In the genomic region with DNA sequence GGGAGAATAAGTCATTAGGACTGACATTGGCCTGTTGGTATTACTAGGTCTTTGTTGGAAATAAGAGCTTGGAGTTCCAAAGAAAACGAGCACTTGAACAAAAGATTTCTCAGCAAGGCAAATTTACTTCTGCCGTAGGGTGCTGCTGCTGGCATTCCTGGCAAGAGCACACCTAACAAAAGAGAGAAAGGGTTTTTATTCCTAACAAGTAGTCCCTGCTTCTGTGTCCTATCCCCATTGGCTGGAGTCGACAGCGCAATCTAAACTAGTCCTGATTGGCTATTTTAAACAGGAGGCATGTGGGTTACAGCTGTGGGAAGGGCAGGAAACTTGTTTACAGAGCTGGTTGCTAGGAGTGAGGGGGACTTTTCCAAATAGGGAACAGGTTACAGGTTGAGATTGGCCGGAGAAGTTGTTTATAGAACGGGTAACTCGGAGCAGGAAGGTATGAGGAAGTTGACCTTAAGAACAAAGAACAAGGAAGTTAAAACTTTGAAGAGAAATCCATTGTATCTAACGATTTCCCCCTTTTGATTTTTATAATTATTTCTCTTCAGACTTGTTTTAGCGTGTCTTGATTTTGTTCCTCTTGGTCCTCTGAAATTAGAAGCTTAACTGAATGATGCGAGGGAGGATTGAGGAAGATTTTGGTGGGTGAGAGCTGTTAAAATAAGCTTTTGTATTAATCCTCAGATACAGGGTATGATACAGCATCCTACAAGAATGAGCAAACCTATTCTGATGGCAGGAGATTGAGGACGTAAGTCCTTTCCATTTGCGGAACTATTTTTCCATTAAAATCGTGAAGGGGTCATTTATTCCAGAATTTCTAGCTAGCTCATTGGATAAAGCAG, we compare ENCODE assay signal across 1 cellular context.
TF ChIP-seq lines count a peak whose summit lies in the region.

No MANE protein-coding gene starts in this region.

TF ChIP-seq in K562, 482 proteins besides CTCF, POLR2A, EP300 and RAD21 (continued from another document and continues in another):
- peak; percentile 44; the same call in 1 of the 2 replicates for TF ChIP-seq MYC (IDR thresholded peaks at IDR 0.05; ENCODE audit: low read depth, low read length)
- no peak for TF ChIP-seq MYC (CRISPR knock-in tag; IDR thresholded peaks at IDR 0.05; ENCODE audit: borderline replicate concordance, low read depth)
- TF ChIP-seq TBL1XR1 (IDR thresholded peaks at IDR 0.05; ENCODE audit: low read length in 2 of 2) = 0 out of 4 replicates have a peak, but pooled peaks of 1 of the 2 experiments have one; percentile 54
- no peak for TF ChIP-seq NBN (IDR thresholded peaks at IDR 0.05; ENCODE audit: low read depth)
- no peak for TF ChIP-seq HNRNPLL (IDR thresholded peaks at IDR 0.05; ENCODE audit: low read depth, low read length, poor library complexity, severe bottlenecking)
- peak; percentile 86 to 93 for TF ChIP-seq FOXK2 (conservative IDR thresholded peaks at IDR 0.05 in 1 of 2, IDR thresholded peaks at IDR 0.05 in 1 of 2; ENCODE audit: low read depth in 2 of 2)
- TF ChIP-seq, protein P1, sequence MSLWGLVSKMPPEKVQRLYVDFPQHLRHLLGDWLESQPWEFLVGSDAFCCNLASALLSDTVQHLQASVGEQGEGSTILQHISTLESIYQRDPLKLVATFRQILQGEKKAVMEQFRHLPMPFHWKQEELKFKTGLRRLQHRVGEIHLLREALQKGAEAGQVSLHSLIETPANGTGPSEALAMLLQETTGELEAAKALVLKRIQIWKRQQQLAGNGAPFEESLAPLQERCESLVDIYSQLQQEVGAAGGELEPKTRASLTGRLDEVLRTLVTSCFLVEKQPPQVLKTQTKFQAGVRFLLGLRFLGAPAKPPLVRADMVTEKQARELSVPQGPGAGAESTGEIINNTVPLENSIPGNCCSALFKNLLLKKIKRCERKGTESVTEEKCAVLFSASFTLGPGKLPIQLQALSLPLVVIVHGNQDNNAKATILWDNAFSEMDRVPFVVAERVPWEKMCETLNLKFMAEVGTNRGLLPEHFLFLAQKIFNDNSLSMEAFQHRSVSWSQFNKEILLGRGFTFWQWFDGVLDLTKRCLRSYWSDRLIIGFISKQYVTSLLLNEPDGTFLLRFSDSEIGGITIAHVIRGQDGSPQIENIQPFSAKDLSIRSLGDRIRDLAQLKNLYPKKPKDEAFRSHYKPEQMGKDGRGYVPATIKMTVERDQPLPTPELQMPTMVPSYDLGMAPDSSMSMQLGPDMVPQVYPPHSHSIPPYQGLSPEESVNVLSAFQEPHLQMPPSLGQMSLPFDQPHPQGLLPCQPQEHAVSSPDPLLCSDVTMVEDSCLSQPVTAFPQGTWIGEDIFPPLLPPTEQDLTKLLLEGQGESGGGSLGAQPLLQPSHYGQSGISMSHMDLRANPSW (CRISPR knock-in tag; IDR thresholded peaks at IDR 0.05) = 0 out of 2 replicates have a peak, but pooled peaks have one; percentile 41
- peak; percentile 28; the same call in 1 of the 2 replicates for TF ChIP-seq CXXC5 (CRISPR knock-in tag; IDR thresholded peaks at IDR 0.05)
- TF ChIP-seq, protein P2, sequence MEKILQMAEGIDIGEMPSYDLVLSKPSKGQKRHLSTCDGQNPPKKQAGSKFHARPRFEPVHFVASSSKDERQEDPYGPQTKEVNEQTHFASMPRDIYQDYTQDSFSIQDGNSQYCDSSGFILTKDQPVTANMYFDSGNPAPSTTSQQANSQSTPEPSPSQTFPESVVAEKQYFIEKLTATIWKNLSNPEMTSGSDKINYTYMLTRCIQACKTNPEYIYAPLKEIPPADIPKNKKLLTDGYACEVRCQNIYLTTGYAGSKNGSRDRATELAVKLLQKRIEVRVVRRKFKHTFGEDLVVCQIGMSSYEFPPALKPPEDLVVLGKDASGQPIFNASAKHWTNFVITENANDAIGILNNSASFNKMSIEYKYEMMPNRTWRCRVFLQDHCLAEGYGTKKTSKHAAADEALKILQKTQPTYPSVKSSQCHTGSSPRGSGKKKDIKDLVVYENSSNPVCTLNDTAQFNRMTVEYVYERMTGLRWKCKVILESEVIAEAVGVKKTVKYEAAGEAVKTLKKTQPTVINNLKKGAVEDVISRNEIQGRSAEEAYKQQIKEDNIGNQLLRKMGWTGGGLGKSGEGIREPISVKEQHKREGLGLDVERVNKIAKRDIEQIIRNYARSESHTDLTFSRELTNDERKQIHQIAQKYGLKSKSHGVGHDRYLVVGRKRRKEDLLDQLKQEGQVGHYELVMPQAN (IDR thresholded peaks at IDR 0.05; ENCODE audit: borderline replicate concordance) = peak; percentile 77
- TF ChIP-seq ZNF79 (CRISPR knock-in tag; IDR thresholded peaks at IDR 0.05; ENCODE audit: low read depth) = no peak
- TF ChIP-seq, protein P3, sequence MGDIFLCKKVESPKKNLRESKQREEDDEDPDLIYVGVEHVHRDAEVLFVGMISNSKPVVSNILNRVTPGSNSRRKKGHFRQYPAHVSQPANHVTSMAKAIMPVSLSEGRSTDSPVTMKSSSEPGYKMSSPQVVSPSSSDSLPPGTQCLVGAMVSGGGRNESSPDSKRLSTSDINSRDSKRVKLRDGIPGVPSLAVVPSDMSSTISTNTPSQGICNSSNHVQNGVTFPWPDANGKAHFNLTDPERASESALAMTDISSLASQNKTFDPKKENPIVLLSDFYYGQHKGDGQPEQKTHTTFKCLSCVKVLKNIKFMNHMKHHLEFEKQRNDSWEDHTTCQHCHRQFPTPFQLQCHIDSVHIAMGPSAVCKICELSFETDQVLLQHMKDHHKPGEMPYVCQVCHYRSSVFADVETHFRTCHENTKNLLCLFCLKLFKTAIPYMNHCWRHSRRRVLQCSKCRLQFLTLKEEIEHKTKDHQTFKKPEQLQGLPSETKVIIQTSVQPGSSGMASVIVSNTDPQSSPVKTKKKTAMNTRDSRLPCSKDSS (IDR thresholded peaks at IDR 0.05; ENCODE audit: low read depth, partially characterized antibody) = peak; percentile 86
- no peak for TF ChIP-seq CEBPB (tag; IDR thresholded peaks at IDR 0.05)
- TF ChIP-seq, protein P4, sequence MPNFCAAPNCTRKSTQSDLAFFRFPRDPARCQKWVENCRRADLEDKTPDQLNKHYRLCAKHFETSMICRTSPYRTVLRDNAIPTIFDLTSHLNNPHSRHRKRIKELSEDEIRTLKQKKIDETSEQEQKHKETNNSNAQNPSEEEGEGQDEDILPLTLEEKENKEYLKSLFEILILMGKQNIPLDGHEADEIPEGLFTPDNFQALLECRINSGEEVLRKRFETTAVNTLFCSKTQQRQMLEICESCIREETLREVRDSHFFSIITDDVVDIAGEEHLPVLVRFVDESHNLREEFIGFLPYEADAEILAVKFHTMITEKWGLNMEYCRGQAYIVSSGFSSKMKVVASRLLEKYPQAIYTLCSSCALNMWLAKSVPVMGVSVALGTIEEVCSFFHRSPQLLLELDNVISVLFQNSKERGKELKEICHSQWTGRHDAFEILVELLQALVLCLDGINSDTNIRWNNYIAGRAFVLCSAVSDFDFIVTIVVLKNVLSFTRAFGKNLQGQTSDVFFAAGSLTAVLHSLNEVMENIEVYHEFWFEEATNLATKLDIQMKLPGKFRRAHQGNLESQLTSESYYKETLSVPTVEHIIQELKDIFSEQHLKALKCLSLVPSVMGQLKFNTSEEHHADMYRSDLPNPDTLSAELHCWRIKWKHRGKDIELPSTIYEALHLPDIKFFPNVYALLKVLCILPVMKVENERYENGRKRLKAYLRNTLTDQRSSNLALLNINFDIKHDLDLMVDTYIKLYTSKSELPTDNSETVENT (CRISPR knock-in tag; IDR thresholded peaks at IDR 0.05) = no peak
- TF ChIP-seq FOXA3 (CRISPR knock-in tag; conservative IDR thresholded peaks at IDR 0.05 in 1 of 2, IDR thresholded peaks at IDR 0.05 in 1 of 2) = peak in 1 of 2 experiments; percentile 77; a peak in 2 of 4 replicates
- TF ChIP-seq STAT5A (IDR thresholded peaks at IDR 0.05; ENCODE audit: borderline replicate concordance, low read length) = no peak
- TF ChIP-seq, protein P5, sequence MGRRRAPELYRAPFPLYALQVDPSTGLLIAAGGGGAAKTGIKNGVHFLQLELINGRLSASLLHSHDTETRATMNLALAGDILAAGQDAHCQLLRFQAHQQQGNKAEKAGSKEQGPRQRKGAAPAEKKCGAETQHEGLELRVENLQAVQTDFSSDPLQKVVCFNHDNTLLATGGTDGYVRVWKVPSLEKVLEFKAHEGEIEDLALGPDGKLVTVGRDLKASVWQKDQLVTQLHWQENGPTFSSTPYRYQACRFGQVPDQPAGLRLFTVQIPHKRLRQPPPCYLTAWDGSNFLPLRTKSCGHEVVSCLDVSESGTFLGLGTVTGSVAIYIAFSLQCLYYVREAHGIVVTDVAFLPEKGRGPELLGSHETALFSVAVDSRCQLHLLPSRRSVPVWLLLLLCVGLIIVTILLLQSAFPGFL (CRISPR knock-in tag; IDR thresholded peaks at IDR 0.05) = 0 out of 2 replicates have a peak, but pooled peaks have one; percentile 53
- TF ChIP-seq, protein P6, sequence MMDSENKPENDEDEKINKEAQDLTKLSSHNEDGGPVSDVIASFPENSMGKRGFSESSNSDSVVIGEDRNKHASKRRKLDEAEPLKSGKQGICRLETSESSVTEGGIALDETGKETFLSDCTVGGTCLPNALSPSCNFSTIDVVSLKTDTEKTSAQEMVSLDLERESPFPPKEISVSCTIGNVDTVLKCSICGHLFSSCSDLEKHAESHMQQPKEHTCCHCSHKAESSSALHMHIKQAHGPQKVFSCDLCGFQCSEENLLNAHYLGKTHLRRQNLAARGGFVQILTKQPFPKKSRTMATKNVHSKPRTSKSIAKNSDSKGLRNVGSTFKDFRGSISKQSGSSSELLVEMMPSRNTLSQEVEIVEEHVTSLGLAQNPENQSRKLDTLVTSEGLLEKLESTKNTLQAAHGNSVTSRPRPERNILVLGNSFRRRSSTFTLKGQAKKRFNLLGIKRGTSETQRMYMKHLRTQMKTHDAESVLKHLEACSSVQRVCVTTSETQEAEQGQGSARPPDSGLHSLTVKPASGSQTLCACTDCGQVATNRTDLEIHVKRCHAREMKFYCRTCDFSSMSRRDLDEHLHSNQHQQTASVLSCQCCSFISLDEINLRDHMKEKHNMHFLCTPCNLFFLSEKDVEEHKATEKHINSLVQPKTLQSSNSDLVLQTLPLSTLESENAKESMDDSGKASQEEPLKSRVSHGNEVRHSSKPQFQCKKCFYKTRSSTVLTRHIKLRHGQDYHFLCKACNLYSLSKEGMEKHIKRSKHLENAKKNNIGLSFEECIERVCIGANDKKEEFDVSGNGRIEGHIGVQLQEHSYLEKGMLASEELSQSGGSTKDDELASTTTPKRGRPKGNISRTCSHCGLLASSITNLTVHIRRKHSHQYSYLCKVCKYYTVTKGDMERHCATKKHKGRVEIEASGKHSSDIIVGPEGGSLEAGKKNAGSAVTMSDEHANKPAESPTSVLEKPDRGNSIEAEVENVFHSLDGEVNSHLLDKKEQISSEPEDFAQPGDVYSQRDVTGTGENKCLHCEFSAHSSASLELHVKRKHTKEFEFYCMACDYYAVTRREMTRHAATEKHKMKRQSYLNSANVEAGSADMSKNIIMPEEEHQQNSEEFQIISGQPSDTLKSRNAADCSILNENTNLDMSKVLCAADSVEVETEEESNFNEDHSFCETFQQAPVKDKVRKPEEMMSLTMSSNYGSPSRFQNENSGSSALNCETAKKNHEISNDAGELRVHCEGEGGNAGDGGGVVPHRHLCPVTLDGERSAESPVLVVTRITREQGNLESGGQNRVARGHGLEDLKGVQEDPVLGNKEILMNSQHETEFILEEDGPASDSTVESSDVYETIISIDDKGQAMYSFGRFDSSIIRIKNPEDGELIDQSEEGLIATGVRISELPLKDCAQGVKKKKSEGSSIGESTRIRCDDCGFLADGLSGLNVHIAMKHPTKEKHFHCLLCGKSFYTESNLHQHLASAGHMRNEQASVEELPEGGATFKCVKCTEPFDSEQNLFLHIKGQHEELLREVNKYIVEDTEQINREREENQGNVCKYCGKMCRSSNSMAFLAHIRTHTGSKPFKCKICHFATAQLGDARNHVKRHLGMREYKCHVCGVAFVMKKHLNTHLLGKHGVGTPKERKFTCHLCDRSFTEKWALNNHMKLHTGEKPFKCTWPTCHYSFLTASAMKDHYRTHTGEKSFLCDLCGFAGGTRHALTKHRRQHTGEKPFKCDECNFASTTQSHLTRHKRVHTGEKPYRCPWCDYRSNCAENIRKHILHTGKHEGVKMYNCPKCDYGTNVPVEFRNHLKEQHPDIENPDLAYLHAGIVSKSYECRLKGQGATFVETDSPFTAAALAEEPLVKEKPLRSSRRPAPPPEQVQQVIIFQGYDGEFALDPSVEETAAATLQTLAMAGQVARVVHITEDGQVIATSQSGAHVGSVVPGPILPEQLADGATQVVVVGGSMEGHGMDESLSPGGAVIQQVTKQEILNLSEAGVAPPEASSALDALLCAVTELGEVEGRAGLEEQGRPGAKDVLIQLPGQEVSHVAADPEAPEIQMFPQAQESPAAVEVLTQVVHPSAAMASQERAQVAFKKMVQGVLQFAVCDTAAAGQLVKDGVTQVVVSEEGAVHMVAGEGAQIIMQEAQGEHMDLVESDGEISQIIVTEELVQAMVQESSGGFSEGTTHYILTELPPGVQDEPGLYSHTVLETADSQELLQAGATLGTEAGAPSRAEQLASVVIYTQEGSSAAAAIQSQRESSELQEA (IDR thresholded peaks at IDR 0.05; ENCODE audit: low read depth) = no peak
- TF ChIP-seq RBFOX2 (IDR thresholded peaks at IDR 0.05; ENCODE audit: low read depth, low read length) = peak; percentile 59
- TF ChIP-seq KHSRP (IDR thresholded peaks at IDR 0.05) = no peak
- TF ChIP-seq PML (IDR thresholded peaks at IDR 0.05; ENCODE audit: low read length) = peak; percentile 14; the same call in 1 of the 2 replicates
- peak; percentile 42; the same call in 1 of the 2 replicates for TF ChIP-seq SOX6 (IDR thresholded peaks at IDR 0.05)
- 0 out of 2 replicates have a peak, but pooled peaks have one; percentile 16 for TF ChIP-seq ILF3 (IDR thresholded peaks at IDR 0.05; ENCODE audit: borderline replicate concordance)
- TF ChIP-seq, protein P7, sequence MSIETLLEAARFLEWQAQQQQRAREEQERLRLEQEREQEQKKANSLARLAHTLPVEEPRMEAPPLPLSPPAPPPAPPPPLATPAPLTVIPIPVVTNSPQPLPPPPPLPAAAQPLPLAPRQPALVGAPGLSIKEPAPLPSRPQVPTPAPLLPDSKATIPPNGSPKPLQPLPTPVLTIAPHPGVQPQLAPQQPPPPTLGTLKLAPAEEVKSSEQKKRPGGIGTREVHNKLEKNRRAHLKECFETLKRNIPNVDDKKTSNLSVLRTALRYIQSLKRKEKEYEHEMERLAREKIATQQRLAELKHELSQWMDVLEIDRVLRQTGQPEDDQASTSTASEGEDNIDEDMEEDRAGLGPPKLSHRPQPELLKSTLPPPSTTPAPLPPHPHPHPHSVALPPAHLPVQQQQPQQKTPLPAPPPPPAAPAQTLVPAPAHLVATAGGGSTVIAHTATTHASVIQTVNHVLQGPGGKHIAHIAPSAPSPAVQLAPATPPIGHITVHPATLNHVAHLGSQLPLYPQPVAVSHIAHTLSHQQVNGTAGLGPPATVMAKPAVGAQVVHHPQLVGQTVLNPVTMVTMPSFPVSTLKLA (conservative IDR thresholded peaks at IDR 0.05) = peak in 1 of 2 experiments; percentile 79; a peak in 3 of 4 replicates
- TF ChIP-seq, protein P8, sequence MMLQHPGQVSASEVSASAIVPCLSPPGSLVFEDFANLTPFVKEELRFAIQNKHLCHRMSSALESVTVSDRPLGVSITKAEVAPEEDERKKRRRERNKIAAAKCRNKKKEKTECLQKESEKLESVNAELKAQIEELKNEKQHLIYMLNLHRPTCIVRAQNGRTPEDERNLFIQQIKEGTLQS (IDR thresholded peaks at IDR 0.05) = no peak
- TF ChIP-seq, protein P8 (CRISPR knock-in tag; conservative IDR thresholded peaks at IDR 0.05) = no peak; the same call in 1 of the 2 replicates
- peak; percentile 39 for TF ChIP-seq RBM25 (IDR thresholded peaks at IDR 0.05; ENCODE audit: low read depth, low read length, severe bottlenecking)
- no peak for TF ChIP-seq GTF2E2 (tag; IDR thresholded peaks at IDR 0.05)
- TF ChIP-seq CBX3 (IDR thresholded peaks at IDR 0.05; ENCODE audit: borderline replicate concordance in 1 of 2, low read length in 2 of 2) = peak in 1 of 2 experiments; percentile 72; a peak in 2 of 3 replicates
- TF ChIP-seq, protein P9, sequence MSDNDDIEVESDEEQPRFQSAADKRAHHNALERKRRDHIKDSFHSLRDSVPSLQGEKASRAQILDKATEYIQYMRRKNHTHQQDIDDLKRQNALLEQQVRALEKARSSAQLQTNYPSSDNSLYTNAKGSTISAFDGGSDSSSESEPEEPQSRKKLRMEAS (CRISPR knock-in tag; IDR thresholded peaks at IDR 0.05) = peak; percentile 33; the same call in 1 of the 2 replicates
